Comparison of ENCODE assay signal across 3 cellular contexts in the genomic region with DNA sequence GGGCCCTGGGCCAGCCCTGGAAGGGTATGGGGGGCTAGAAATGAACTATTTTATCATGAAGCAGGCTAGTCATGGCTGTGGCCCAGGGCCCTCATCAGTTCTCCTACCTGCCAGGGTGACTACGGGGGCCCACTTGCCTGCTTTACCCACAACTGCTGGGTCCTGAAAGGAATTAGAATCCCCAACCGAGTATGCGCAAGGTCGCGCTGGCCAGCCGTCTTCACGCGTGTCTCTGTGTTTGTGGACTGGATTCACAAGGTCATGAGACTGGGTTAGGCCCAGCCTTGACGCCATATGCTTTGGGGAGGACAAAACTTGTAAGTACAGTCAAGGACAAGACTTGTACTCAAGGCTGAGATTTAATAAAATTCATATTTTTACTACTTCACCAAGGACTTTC. TPM values are rescaled to one million over a fixed set of nuclear protein-coding genes. Genes with fewer than 3 reads are reported as not detected.
"Had no signal": no experiment of that assay in that cellular context is flagged by ENCODE, and none has a peak within 500 bp of the region (broad histone marks: within the 10 kb centered on the region; RNA-seq: fewer than 3 reads in every experiment).

No MANE protein-coding gene starts in this region.

RNA-seq across cellular contexts. Expression of gene RNU1-3, which starts 16.8 kb away (rescaled TPM):
- polyA plus RNA-seq: esophagus, hepatocyte, neural cell had no signal
